22 cellular contexts compared by ENCODE assay signal in genomic region chr2:74746480-74746879, GRCh38.
DNase-seq lines count a peak whose midpoint lies in the region; ATAC-seq, FAIRE-seq and TF ChIP-seq lines count a peak whose summit lies in the region.
"Had no signal": no experiment of that assay in that cellular context is flagged by ENCODE, and none has a peak within 500 bp of the region (broad histone marks: within the 10 kb centered on the region; RNA-seq: fewer than 3 reads in every experiment).

No MANE protein-coding gene starts in this region.

- WGBS in HepG2 (ENCODE audit: low lambda C conversion rate) = 22% methylated on average over 2 of the region's 2 CpGs
- no CpG with 5 or more reads among the region's 2 CpGs for WGBS in right lobe of liver (ENCODE audit: insufficient coverage, low coverage, low lambda C conversion rate, missing lambda C conversion rate)
- 91 to 97% methylated on average over 2 of the region's 2 CpGs for WGBS in aorta, 2 donors

- no peak for DNase-seq in HepG2 (ENCODE audit: low spot score)
- no peak for DNase-seq in right lobe of liver
- peak; percentile 95 for DNase-seq in bronchial epithelial cell (ENCODE audit: low read depth)
- DNase-seq in left colon = no peak
- no peak for DNase-seq in upper lobe of right lung
- DNase-seq in aorta = no peak
- DNase-seq in RPMI8226 = no peak
- no peak for DNase-seq in medulla oblongata (ENCODE audit: extremely low spot score)
- DNase-seq: BE2C; Caco-2; CD4-positive, CD25-positive, alpha-beta regulatory T cell; GF-D8; KBM-7; NCI-H1930; NCI-H226; NCI-H524 treated with DMSO at 0.1 percent for 48 hours; Peyer's patch; SHP77 treated with DMSO at 0.1 percent for 48 hours; SK-N-SH had no signal

- H3K4me1 ChIP-seq in HepG2 (ENCODE audit: insufficient read depth, low read length) = peaks cover 64% of the 10 kb centered on the region
- no peaks in the 10 kb centered on the region for H3K4me1 ChIP-seq in right lobe of liver
- no peaks in the 10 kb centered on the region for H3K4me1 ChIP-seq in upper lobe of right lung
- no peaks in the 10 kb centered on the region for H3K4me1 ChIP-seq in aorta (ENCODE audit: control insufficient read depth in 1 of 2, insufficient read depth in 2 of 2, low read length in 2 of 2)
- H3K4me1 ChIP-seq: BE2C had no signal

- H2AFZ ChIP-seq in HepG2 (ENCODE audit: low read length) = no peak overlapping the region
- H2AFZ ChIP-seq: GM23338 had no signal

- H3K4me2 ChIP-seq in HepG2 (ENCODE audit: low read depth, low read length) = no peak overlapping the region
- H3K4me2 ChIP-seq: GM23338, SK-N-SH had no signal

- no peaks in the 10 kb centered on the region for H3K36me3 ChIP-seq in HepG2 (replicated peaks in 1 of 2; ENCODE audit: control insufficient read depth in 1 of 2, insufficient read depth in 2 of 2, low read length in 2 of 2)
- H3K36me3 ChIP-seq in right lobe of liver = no peaks in the 10 kb centered on the region
- no peaks in the 10 kb centered on the region for H3K36me3 ChIP-seq in bronchial epithelial cell (ENCODE audit: control insufficient read depth, insufficient read depth, low read length)
- no peaks in the 10 kb centered on the region for H3K36me3 ChIP-seq in upper lobe of right lung
- no peaks in the 10 kb centered on the region for H3K36me3 ChIP-seq in aorta (ENCODE audit: control insufficient read depth in 1 of 2, insufficient read depth in 2 of 2, low read length in 1 of 2)
- H3K36me3 ChIP-seq: BE2C, Peyer's patch had no signal

- TF ChIP-seq CTCF in HepG2 (CRISPR knock-in tag; IDR thresholded peaks at IDR 0.05) (no peak), right lobe of liver (IDR thresholded peaks at IDR 0.05) (no peak), bronchial epithelial cell (IDR thresholded peaks at IDR 0.05; ENCODE audit: insufficient read depth, low read length, severe bottlenecking) (no peak), upper lobe of right lung (IDR thresholded peaks at IDR 0.05) (no peak)

- H3K27ac ChIP-seq in HepG2 (ENCODE audit: extremely low read length, insufficient read depth, low read length) (no peak overlapping the region), right lobe of liver (no peak overlapping the region), upper lobe of right lung (no peak overlapping the region), aorta (ENCODE audit: low read depth in 1 of 2, low read length in 2 of 2) (no peak overlapping the region)
- H3K27ac ChIP-seq: Peyer's patch had no signal

- H3K9me3 ChIP-seq in HepG2 (ENCODE audit: low read length) = no peaks in the 10 kb centered on the region
- no peaks in the 10 kb centered on the region for H3K9me3 ChIP-seq in right lobe of liver
- no peaks in the 10 kb centered on the region for H3K9me3 ChIP-seq in upper lobe of right lung
- H3K9me3 ChIP-seq in aorta (ENCODE audit: control insufficient read depth, low read length) = no peaks in the 10 kb centered on the region
- H3K9me3 ChIP-seq: BE2C, Caco-2, Peyer's patch, SK-N-SH had no signal

- no peak overlapping the region for H3K4me3 ChIP-seq in HepG2 (replicated peaks in 1 of 3; ENCODE audit: insufficient read depth in 1 of 3, low read depth in 2 of 3, low read length in 3 of 3)
- H3K4me3 ChIP-seq in right lobe of liver = no peak overlapping the region
- H3K4me3 ChIP-seq in bronchial epithelial cell (ENCODE audit: low read depth, low read length) = no peak overlapping the region
- H3K4me3 ChIP-seq in upper lobe of right lung = no peak overlapping the region
- H3K4me3 ChIP-seq in aorta (ENCODE audit: low read length in 2 of 2) = no peak overlapping the region
- H3K4me3 ChIP-seq: GM23338, Peyer's patch had no signal

- TF ChIP-seq POLR2A in HepG2 (IDR thresholded peaks at IDR 0.05; ENCODE audit: insufficient read depth in 1 of 2, low read depth in 2 of 2, low read length in 2 of 2) = no peak
- no peak for TF ChIP-seq POLR2A in right lobe of liver (IDR thresholded peaks at IDR 0.05)

- POLR2A ChIA-PET in HepG2 (lab: Yijun Ruan, JAX) = no interaction called here

- intact Hi-C loops in HepG2 (cut with micrococcal nuclease; ENCODE audit: unreplicated experiment) = no loop called here
- intact Hi-C loops in right lobe of liver (cut with DNase I) = no loop called here
- intact Hi-C loops in left colon (cut with DNase I, micrococcal nuclease) = no loop called here
- intact Hi-C loops in upper lobe of right lung (cut with DNase I) = no loop called here
- intact Hi-C loops in aorta (cut with DNase I) = no loop called here

- TF ChIP-seq RAD21 in HepG2 (CRISPR knock-in tag; IDR thresholded peaks at IDR 0.05) = no peak

- no peak overlapping the region for H3K9ac ChIP-seq in HepG2 (ENCODE audit: insufficient read depth, low read depth, low read length)
- H3K9ac ChIP-seq: SK-N-SH had no signal

- no peaks in the 10 kb centered on the region for H4K20me1 ChIP-seq in HepG2 (ENCODE audit: insufficient read depth, low read length)

- ATAC-seq in HepG2 (peak; percentile 7; the same call in 1 of the 3 replicates), right lobe of liver (no peak), left colon (peak; percentile 34), upper lobe of right lung (peak; percentile 13), aorta (ENCODE audit: low FRiP score) (no peak)
- ATAC-seq: GM23338, HCT116 had no signal

- FAIRE-seq in HepG2 (lab: Jason Lieb, UNC) (no peak), bronchial epithelial cell (lab: Jason Lieb, UNC) (no peak)
- FAIRE-seq: A204.1 had no signal

- no peak for TF ChIP-seq EP300 in HepG2 (IDR thresholded peaks at IDR 0.05; ENCODE audit: low read depth in 2 of 2, low read length in 2 of 2)
- TF ChIP-seq EP300 in HepG2 (CRISPR knock-in tag; IDR thresholded peaks at IDR 0.05; ENCODE audit: borderline replicate concordance) = no peak

- no TSS peak for BruUV-seq in HepG2 (replicated peaks; lab: Mats Ljungman, UMichigan)

- no peaks in the 10 kb centered on the region for H3K79me2 ChIP-seq in HepG2 (ENCODE audit: insufficient read depth, low read length)

- peaks cover 0 to 37% of the 10 kb centered on the region in 2 experiments; a peak in 4 of 5 replicates for H3K27me3 ChIP-seq in HepG2 (ENCODE audit: control insufficient read depth in 1 of 2, insufficient read depth in 2 of 2, low read length in 2 of 2)
- no peaks in the 10 kb centered on the region for H3K27me3 ChIP-seq in right lobe of liver
- H3K27me3 ChIP-seq in bronchial epithelial cell (ENCODE audit: control insufficient read depth, insufficient read depth, low read length) = no peaks in the 10 kb centered on the region
- no peaks in the 10 kb centered on the region for H3K27me3 ChIP-seq in upper lobe of right lung
- no peaks in the 10 kb centered on the region for H3K27me3 ChIP-seq in aorta (ENCODE audit: control insufficient read depth in 1 of 2, insufficient read depth in 2 of 2, low read length in 1 of 2)
- H3K27me3 ChIP-seq: BE2C, Peyer's patch had no signal

- CTCF ChIA-PET in HepG2 (lab: Yijun Ruan, JAX; ENCODE audit: low intra/inter-chr PET ratio, low total read pairs) = no interaction called here

- in situ Hi-C loops in HepG2 (cut with HindIII; ENCODE audit: extremely low pct_ligation_motif_present, low pct_unique_long_range_greater_than_20kb) = no loop called here

TF ChIP-seq in HepG2, 621 proteins besides CTCF, POLR2A, EP300 and RAD21:
- TF ChIP-seq MAX (IDR thresholded peaks at IDR 0.05) (no peak), KDM4B (CRISPR knock-in tag; IDR thresholded peaks at IDR 0.05) (no peak), ZNF772 (CRISPR knock-in tag; IDR thresholded peaks at IDR 0.05) (no peak), PBX2 (CRISPR knock-in tag; IDR thresholded peaks at IDR 0.05) (no peak), NFKBIZ (CRISPR knock-in tag; IDR thresholded peaks at IDR 0.05) (no peak), MED13 (CRISPR knock-in tag; IDR thresholded peaks at IDR 0.05) (no peak), NCOA1 (CRISPR knock-in tag; IDR thresholded peaks at IDR 0.05) (0 out of 2 replicates have a peak, but pooled peaks have one; percentile 6)

Comparison
In these comparisons a context has a peak if more than half of its experiments do, and no peak if none do; other contexts are left out.
1. ATAC-seq: peak in HepG2 (single experiment), left colon (single experiment) and upper lobe of right lung (single experiment); none in right lobe of liver (0 of 4) and aorta (single experiment).